In the genomic region with DNA sequence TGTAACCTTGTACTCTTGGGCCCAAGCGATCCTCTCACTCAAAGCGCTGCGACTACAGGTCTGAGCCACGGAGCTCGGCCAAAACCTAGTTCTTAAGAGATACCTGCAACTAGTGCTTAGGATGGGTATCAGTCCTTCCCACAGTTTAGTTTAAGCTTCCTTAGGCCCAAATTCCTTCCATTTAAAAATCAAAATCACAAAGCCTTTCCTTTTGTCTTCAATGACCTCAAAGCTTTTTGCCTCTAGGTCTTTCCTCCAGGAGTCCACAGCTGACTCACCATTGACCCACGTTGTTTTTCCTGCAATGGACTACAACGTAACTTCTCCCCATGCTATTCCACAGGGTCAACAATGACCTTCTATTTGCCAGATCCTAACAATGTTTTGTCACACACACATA, we compare ENCODE assay signal across 19 cellular contexts.
DNase-seq lines count a peak whose midpoint lies in the region; ATAC-seq and TF ChIP-seq lines count a peak whose summit lies in the region.
"Had no signal": no experiment of that assay in that cellular context is flagged by ENCODE, and none has a peak within 500 bp of the region (broad histone marks: within the 10 kb centered on the region; RNA-seq: fewer than 3 reads in every experiment).

No MANE protein-coding gene starts in this region.

- no peak overlapping the region for H2BK5ac ChIP-seq in H9 (ENCODE audit: insufficient read length, low read length)

- peaks cover 39% of the 10 kb centered on the region for H3K36me3 ChIP-seq in iPS-20b (ENCODE audit: insufficient read depth, low read depth, low read length)

- no peak overlapping the region for H3K14ac ChIP-seq in H9 (ENCODE audit: insufficient read depth, low read length)

- no peak overlapping the region for H2AK5ac ChIP-seq in H9 (ENCODE audit: insufficient read length, low read length)

- H3K4me3 ChIP-seq in astrocyte of the spinal cord (ENCODE audit: low read depth, low read length) (no peak overlapping the region), iPS-20b (ENCODE audit: low read length) (peak overlapping the region; percentile 4; the same call in 1 of the 2 replicates)
- H3K4me3 ChIP-seq: BLaER1, GM12878, SJCRH30 had no signal

- H3K27me3 Mint-ChIP-seq in H9 (ENCODE audit: low read depth) = no peaks in the 10 kb centered on the region

- no peak overlapping the region for H3K56ac ChIP-seq in H9 (ENCODE audit: insufficient read length, low read depth, low read length)

- H2BK20ac ChIP-seq in H9 (ENCODE audit: low read depth, low read length, poor library complexity, severe bottlenecking) = no peak overlapping the region

- H3K27ac Mint-ChIP-seq in H9 = peak overlapping the region; percentile 49 to 95 (median 83)
- H3K27ac Mint-ChIP-seq: CD8-positive, alpha-beta T cell had no signal

- no peak overlapping the region for H2BK15ac ChIP-seq in H9 (ENCODE audit: low read depth, low read length)

- peaks cover 3% of the 10 kb centered on the region for H3K79me1 ChIP-seq in H9 (ENCODE audit: insufficient read depth, low read depth, low read length, poor library complexity, severe bottlenecking)

- H2BK120ac ChIP-seq in H9 (ENCODE audit: low read depth, low read length, poor library complexity, severe bottlenecking) = no peak overlapping the region

- no peak overlapping the region for H2AFZ ChIP-seq in H9 (ENCODE audit: low read length)

- peaks cover 34% of the 10 kb centered on the region for H3K79me2 ChIP-seq in H9 (ENCODE audit: insufficient read depth, low read length)

- H3K4me2 ChIP-seq in H9 (ENCODE audit: insufficient read depth, insufficient read length, low read length) = no peak overlapping the region

- no peaks in the 10 kb centered on the region for H4K20me1 ChIP-seq in H9 (ENCODE audit: control insufficient read depth, insufficient read depth, insufficient read length)

- H3K9me3 Mint-ChIP-seq in H9 = no peaks in the 10 kb centered on the region; a peak in 2 of 5 replicates
- H3K9me3 Mint-ChIP-seq: CD8-positive, alpha-beta T cell had no signal

- H3K4me1 ChIP-seq in H9 (ENCODE audit: insufficient read depth, low read length) = peaks cover 24% of the 10 kb centered on the region
- peaks cover 43% of the 10 kb centered on the region for H3K4me1 ChIP-seq in iPS-20b (ENCODE audit: insufficient read depth, low read length)
- H3K4me1 ChIP-seq: SJCRH30 had no signal

- no peak for TF ChIP-seq CTCF in H9 (conservative IDR thresholded peaks at IDR 0.05)
- TF ChIP-seq CTCF in astrocyte of the spinal cord (IDR thresholded peaks at IDR 0.05; ENCODE audit: low read depth, low read length) = no peak

- H4K91ac ChIP-seq in H9 (ENCODE audit: insufficient read length, low read depth, low read length) = no peak overlapping the region

- H2BK12ac ChIP-seq in H9 (ENCODE audit: insufficient read length, low read depth, low read length) = no peak overlapping the region

- DNase-seq in H9 = no peak
- DNase-seq in astrocyte of the spinal cord (ENCODE audit: low read depth, low spot score) = peak; percentile 27
- DNase-seq in renal cortical epithelial cell (ENCODE audit: low read depth) = peak; percentile 62
- no peak for DNase-seq in HuH-7.5 (ENCODE audit: low spot score)
- no peak for DNase-seq in GM03348 (ENCODE audit: low spot score)
- DNase-seq: CD8-positive, alpha-beta T cell; GOT3; NCI-H1417 treated with DMSO at 0.1 percent for 48 hours; NCI-H2029; NCI-H2171; NCI-H446; NCI-H69; NK-92 treated with Interleukin-12 subunit alpha and Interleukin-12 subunit beta, amount 100 ng/mL, for 24 hours; OCI-M1; SJCRH30 had no signal

- no peak overlapping the region for H3K4ac ChIP-seq in H9 (ENCODE audit: low read depth, low read length)

- H3K18ac ChIP-seq in H9 (ENCODE audit: insufficient read length, low read depth, low read length) = no peak overlapping the region

- H3K9ac ChIP-seq in H9 (ENCODE audit: extremely low read depth, insufficient read length, low read length) = no peak overlapping the region
- no peak overlapping the region for H3K9ac ChIP-seq in iPS-20b (ENCODE audit: low read depth, low read length)
- H3K9ac ChIP-seq: BLaER1 had no signal

- H3K4me3 Mint-ChIP-seq in H9 = peak overlapping the region in 1 of 2 experiments; percentile 39; a peak in 2 of 5 replicates
- H3K4me3 Mint-ChIP-seq: CD8-positive, alpha-beta T cell had no signal

- H4K8ac ChIP-seq in H9 (replicated peaks; ENCODE audit: insufficient read length, low read depth, low read length) = no peak overlapping the region

- H3K27me3 ChIP-seq in H9 (ENCODE audit: insufficient read depth, low read length) = no peaks in the 10 kb centered on the region
- no peaks in the 10 kb centered on the region for H3K27me3 ChIP-seq in iPS-20b (ENCODE audit: insufficient read depth, low read length)
- H3K27me3 ChIP-seq: BLaER1, SJCRH30 had no signal

- no peaks in the 10 kb centered on the region for H3K23me2 ChIP-seq in H9 (ENCODE audit: insufficient read length, low read depth, low read length, poor library complexity, severe bottlenecking)

- in situ Hi-C loops in astrocyte of the spinal cord (cut with HindIII; ENCODE audit: low sequenced_read_pairs) = no loop called here

- H3K27ac ChIP-seq in H9 (ENCODE audit: insufficient read length, low read depth, low read length) (peak overlapping the region; percentile 11), iPS-20b (ENCODE audit: low read length) (no peak overlapping the region)
- H3K27ac ChIP-seq: BLaER1, SJCRH30 had no signal

- peaks cover 35 to 39% (median 36%) of the 10 kb centered on the region in 3 experiments for H3K36me3 Mint-ChIP-seq in H9 (ENCODE audit: insufficient read depth in 1 of 3, low read depth in 3 of 3)

- no peak overlapping the region for H4K5ac ChIP-seq in H9 (ENCODE audit: insufficient read length, low read depth, low read length)

- H3K4me1 Mint-ChIP-seq in H9 = peaks cover 46 to 54% of the 10 kb centered on the region in 2 experiments

- H3K9me3 ChIP-seq in H9 (ENCODE audit: control insufficient read depth, low read depth, low read length) (no peaks in the 10 kb centered on the region), iPS-20b (ENCODE audit: insufficient read depth, low read depth, low read length) (no peaks in the 10 kb centered on the region)
- H3K9me3 ChIP-seq: SJCRH30 had no signal

- no CpG with 5 or more reads among the region's 7 CpGs for WGBS in H9 (ENCODE audit: extremely low coverage, insufficient read length, low lambda C conversion rate)

- no peak for ATAC-seq in HG03095 (IDR thresholded peaks at IDR 0.05; ENCODE audit: unreplicated experiment)
- ATAC-seq: CD8-positive, alpha-beta T cell; GM12878 had no signal

- no peak overlapping the region for H3T11ph ChIP-seq in H9 (ENCODE audit: low read length)

- H3K23ac ChIP-seq in H9 (ENCODE audit: insufficient read length, low read depth, low read length) = no peak overlapping the region

Comparison
In these comparisons a context has a peak if more than half of its experiments do, and no peak if none do; other contexts are left out.
1. DNase-seq: peak in astrocyte of the spinal cord (single experiment) and renal cortical epithelial cell (single experiment); none in H9 (single experiment), HuH-7.5 (single experiment) and GM03348 (single experiment).